In the genomic region with DNA sequence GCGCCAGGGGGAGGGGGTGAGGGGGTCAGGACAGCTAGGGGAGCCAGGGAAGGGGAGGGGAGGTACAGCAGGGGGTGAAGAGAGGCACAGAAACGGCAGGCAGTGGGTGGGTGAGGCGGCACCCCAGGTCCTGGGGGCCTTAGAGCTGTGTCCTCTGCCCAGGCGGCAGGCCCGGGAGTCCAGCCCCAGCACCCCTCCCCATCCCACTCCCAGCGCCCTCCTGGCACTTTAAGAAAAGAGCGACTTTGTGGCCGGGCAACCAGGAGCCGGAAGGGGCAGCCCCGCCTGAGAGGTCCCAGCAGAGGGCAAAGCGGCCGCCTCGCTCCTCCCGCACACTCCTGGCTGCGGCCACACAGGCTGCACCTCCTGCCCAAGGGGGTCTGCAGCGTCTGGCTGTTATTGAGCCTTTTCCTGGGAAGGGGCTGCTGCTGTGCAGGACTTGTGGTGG, we compare ENCODE assay signal across 9 cellular contexts. TPM values are rescaled to one million over a fixed set of nuclear protein-coding genes. Genes with fewer than 3 reads are reported as not detected.
DNase-seq lines count a peak whose midpoint lies in the region; ATAC-seq and TF ChIP-seq lines count a peak whose summit lies in the region.
"Had no signal": no experiment of that assay in that cellular context is flagged by ENCODE, and none has a peak within 500 bp of the region (broad histone marks: within the 10 kb centered on the region; RNA-seq: fewer than 3 reads in every experiment).

No MANE protein-coding gene starts in this region.

- H3K4me3 Mint-ChIP-seq in activated CD8-positive, alpha-beta memory T cell treated with anti-CD3 and anti-CD28 coated beads, Interleukin-2, amount 10 ng/mL, durations not matched to agents 7 days and 5 days: no peak overlapping the region
- H3K4me3 Mint-ChIP-seq in mesothelial cell of epicardium: peak overlapping the region; percentile 71

- H3K36me3 Mint-ChIP-seq in activated CD8-positive, alpha-beta memory T cell treated with anti-CD3 and anti-CD28 coated beads, Interleukin-2, amount 10 ng/mL, durations not matched to agents 7 days and 5 days: no peaks in the 10 kb centered on the region
- no peaks in the 10 kb centered on the region for H3K36me3 Mint-ChIP-seq in mesothelial cell of epicardium
- H3K36me3 Mint-ChIP-seq: CD4-positive, CD25-positive, alpha-beta regulatory T cell had no signal

- H3K27me3 ChIP-seq in vagina: no peaks in the 10 kb centered on the region

- peaks cover 9% of the 10 kb centered on the region for H3K27me3 Mint-ChIP-seq in activated CD8-positive, alpha-beta memory T cell treated with anti-CD3 and anti-CD28 coated beads, Interleukin-2, amount 10 ng/mL, durations not matched to agents 7 days and 5 days
- H3K27me3 Mint-ChIP-seq in mesothelial cell of epicardium (ENCODE audit: low read depth): no peaks in the 10 kb centered on the region

- peak; percentile 54 for DNase-seq in activated CD8-positive, alpha-beta memory T cell treated with anti-CD3 and anti-CD28 coated beads for 24 hours
- DNase-seq in activated CD8-positive, alpha-beta memory T cell treated with anti-CD3 and anti-CD28 coated beads, Interleukin-2, amount 10 ng/mL, durations not matched to agents 7 days and 5 days: no peak
- DNase-seq in dermis blood vessel endothelial cell (peak; percentile 34), mesothelial cell of epicardium (ENCODE audit: low spot score in 2 of 2, unreplicated experiment in 2 of 2) (no peak), vagina (ENCODE audit: extremely low spot score in 2 of 2) (peak in 1 of 2 donors; percentile 80), RPMI8226 (no peak)
- DNase-seq: CD4-positive, CD25-positive, alpha-beta regulatory T cell had no signal

- no peak overlapping the region for H3K27ac Mint-ChIP-seq in activated CD8-positive, alpha-beta memory T cell treated with anti-CD3 and anti-CD28 coated beads, Interleukin-2, amount 10 ng/mL, durations not matched to agents 7 days and 5 days
- H3K27ac Mint-ChIP-seq in mesothelial cell of epicardium: peak overlapping the region; percentile 91
- H3K27ac Mint-ChIP-seq: CD4-positive, CD25-positive, alpha-beta regulatory T cell had no signal

- no peaks in the 10 kb centered on the region for H3K9me3 Mint-ChIP-seq in activated CD8-positive, alpha-beta memory T cell treated with anti-CD3 and anti-CD28 coated beads, Interleukin-2, amount 10 ng/mL, durations not matched to agents 7 days and 5 days (ENCODE audit: low read depth)
- no peaks in the 10 kb centered on the region for H3K9me3 Mint-ChIP-seq in mesothelial cell of epicardium
- H3K9me3 Mint-ChIP-seq: CD4-positive, CD25-positive, alpha-beta regulatory T cell had no signal

- H3K27ac ChIP-seq in vagina: no peak overlapping the region

- ATAC-seq in activated CD8-positive, alpha-beta memory T cell treated with anti-CD3 and anti-CD28 coated beads, Interleukin-2, amount 10 ng/mL, durations not matched to agents 7 days and 5 days: no peak
- ATAC-seq in HG03045 (IDR thresholded peaks at IDR 0.05; ENCODE audit: unreplicated experiment) (no peak), GM19324 (IDR thresholded peaks at IDR 0.05; ENCODE audit: low FRiP score, unreplicated experiment) (no peak)

- peaks cover 44% of the 10 kb centered on the region for H3K4me1 ChIP-seq in vagina

- peaks cover 8% of the 10 kb centered on the region for H3K4me1 Mint-ChIP-seq in activated CD8-positive, alpha-beta memory T cell treated with anti-CD3 and anti-CD28 coated beads, Interleukin-2, amount 10 ng/mL, durations not matched to agents 7 days and 5 days
- peaks cover 35% of the 10 kb centered on the region for H3K4me1 Mint-ChIP-seq in mesothelial cell of epicardium

- TF ChIP-seq CTCF in mesothelial cell of epicardium (IDR thresholded peaks at IDR 0.05; ENCODE audit: unreplicated experiment): no peak
- TF ChIP-seq CTCF in vagina (IDR thresholded peaks at IDR 0.05): no peak

- peaks cover 0 to 12% of the 10 kb centered on the region in 2 donors for H3K36me3 ChIP-seq in vagina

- H3K9me3 ChIP-seq in vagina: no peaks in the 10 kb centered on the region

- no peak for TF ChIP-seq POLR2A in vagina (IDR thresholded peaks at IDR 0.05)

- CTCF ChIA-PET in activated CD8-positive, alpha-beta memory T cell treated with anti-CD3 and anti-CD28 coated beads, Interleukin-2, amount 10 ng/mL, durations not matched to agents 7 days and 5 days (lab: Charles Lee): interaction anchor here (0.6 kb wide), 1 partner anchor 1007 kb away, joined by 3 read pairs; no protein-coding TSS in a partner anchor

- H3K4me3 ChIP-seq in vagina: peak overlapping the region; percentile 43 to 65

- intact Hi-C loops in vagina (cut with DNase I): no loop called here

RNA-seq across cellular contexts. Expression of a gene that starts 42.6 kb away (rescaled TPM):
- total RNA-seq in activated CD8-positive, alpha-beta memory T cell treated with anti-CD3 and anti-CD28 coated beads, Interleukin-2, amount 10 ng/mL, durations not matched to agents 7 days and 5 days: 1 to 10 TPM; 6.3 to 9.7 TPM
- total RNA-seq in dermis blood vessel endothelial cell (21.6 and 26.5 TPM in 2 replicates), mesothelial cell of epicardium (18.4 to 20.0 TPM (median 19.1 TPM) in 3 replicates), vagina (21.1 TPM)

Comparison
In these comparisons a context has a peak if more than half of its experiments do, and no peak if none do; other contexts are left out.
1. DNase-seq: peak in activated CD8-positive, alpha-beta memory T cell treated with anti-CD3 and anti-CD28 coated beads for 24 hours (single experiment) and dermis blood vessel endothelial cell (single experiment); none in activated CD8-positive, alpha-beta memory T cell treated with anti-CD3 and anti-CD28 coated beads, Interleukin-2, amount 10 ng/mL, durations not matched to agents 7 days and 5 days (single experiment), mesothelial cell of epicardium (0 of 2) and RPMI8226 (single experiment).